In genomic region chr15:66097151-66098018, GRCh38 we compare ENCODE assay signal across 22 cellular contexts.
A peak's percentile ranks its signal among the peaks of the same experiment; 100 is the strongest.
DNase-seq lines count a peak whose midpoint lies in the region; ATAC-seq and TF ChIP-seq lines count a peak whose summit lies in the region.
"Had no signal": no experiment of that assay in that cellular context is flagged by ENCODE, and none has a peak within 500 bp of the region (broad histone marks: within the 10 kb centered on the region; RNA-seq: fewer than 3 reads in every experiment).

No MANE protein-coding gene starts in this region.

- H3K36me3 Mint-ChIP-seq in progenitor cell of endocrine pancreas (ENCODE audit: insufficient read depth): no peaks in the 10 kb centered on the region

- no peaks in the 10 kb centered on the region for H3K9me3 ChIP-seq in upper lobe of right lung
- H3K9me3 ChIP-seq: BLaER1, right lobe of liver, tibial nerve had no signal

- H3K27me3 ChIP-seq in upper lobe of right lung: no peaks in the 10 kb centered on the region
- H3K27me3 ChIP-seq: BLaER1, right lobe of liver had no signal

- no peak overlapping the region for H3K4me3 ChIP-seq in upper lobe of right lung
- H3K4me3 ChIP-seq: BLaER1, right lobe of liver, tibial nerve had no signal

- TF ChIP-seq CTCF in upper lobe of right lung (IDR thresholded peaks at IDR 0.05) (no peak), progenitor cell of endocrine pancreas (IDR thresholded peaks at IDR 0.05; ENCODE audit: unreplicated experiment) (no peak)

- DNase-seq in NCI-H82 (lab: John Stamatoyannopoulos, UW) (peak; percentile 30), NCI-H82 treated with DMSO at 0.1 percent for 48 hours (lab: John Stamatoyannopoulos, UW; ENCODE audit: unreplicated experiment) (no peak), anterior cingulate cortex (lab: John Stamatoyannopoulos, UW) (peak in 35 of 58 donors; percentile 9 to 82 (median 37)), medulla oblongata (ENCODE audit: extremely low spot score) (peak; percentile 8), upper lobe of right lung (no peak), progenitor cell of endocrine pancreas (ENCODE audit: low spot score, unreplicated experiment) (no peak)
- DNase-seq: 8988T; activated CD4-positive, alpha-beta T cell treated with anti-CD3 and anti-CD28 coated beads, Interleukin-2, amount 50 U/mL, for 1 hour; activated gamma-delta T cell treated with Interleukin-2 at 50 U/mL for 16 hours; Calu3; Kasumi-1; NCI-H1105; NCI-H345; right lobe of liver; SIG-M5; stimulated activated naive CD4-positive, alpha-beta T cell treated with Interleukin-2 at 50 U/mL for 16 hours; T-helper 1 cell had no signal

- no peaks in the 10 kb centered on the region for H3K4me1 ChIP-seq in upper lobe of right lung
- H3K4me1 ChIP-seq: right lobe of liver, tibial nerve had no signal

- ATAC-seq in upper lobe of right lung: peak; percentile 25
- no peak for ATAC-seq in HG03469 (IDR thresholded peaks at IDR 0.05; ENCODE audit: unreplicated experiment)
- no peak for ATAC-seq in GM21360 (IDR thresholded peaks at IDR 0.05; ENCODE audit: unreplicated experiment)
- ATAC-seq: left lobe of liver, right lobe of liver had no signal

- H3K4me3 Mint-ChIP-seq in progenitor cell of endocrine pancreas (ENCODE audit: low read depth): no peak overlapping the region

- H3K27me3 Mint-ChIP-seq in progenitor cell of endocrine pancreas: peaks cover 33% of the 10 kb centered on the region

- peaks cover 13% of the 10 kb centered on the region for H3K4me1 Mint-ChIP-seq in progenitor cell of endocrine pancreas (ENCODE audit: low read depth)

- intact Hi-C loops in upper lobe of right lung (cut with DNase I): no loop called here

- no peak overlapping the region for H3K27ac ChIP-seq in upper lobe of right lung
- H3K27ac ChIP-seq: BLaER1, right lobe of liver, tibial nerve had no signal

- H3K36me3 ChIP-seq in upper lobe of right lung: no peaks in the 10 kb centered on the region
- H3K36me3 ChIP-seq: BLaER1, right lobe of liver, tibial nerve had no signal

- no peaks in the 10 kb centered on the region for H3K9me3 Mint-ChIP-seq in progenitor cell of endocrine pancreas (ENCODE audit: low read depth)

- no peak overlapping the region for H3K27ac Mint-ChIP-seq in progenitor cell of endocrine pancreas

Comparison
In these comparisons a context has a peak if more than half of its experiments do, and no peak if none do; other contexts are left out.
1. DNase-seq: peak in NCI-H82 (single experiment), anterior cingulate cortex (35 of 58) and medulla oblongata (single experiment); none in NCI-H82 treated with DMSO at 0.1 percent for 48 hours (single experiment), upper lobe of right lung (single experiment) and progenitor cell of endocrine pancreas (single experiment).